Comparison of ENCODE assay signal across 8 cellular contexts in genomic region chr4:54657556-54658313, GRCh38. TPM values are rescaled to one million over a fixed set of nuclear protein-coding genes. Genes with fewer than 3 reads are reported as not detected.
DNase-seq lines count a peak whose midpoint lies in the region; ATAC-seq and TF ChIP-seq lines count a peak whose summit lies in the region.

Gene KIT, plus strand, starts transcription at chr4:54657957. Its CDS starts 58 bp downstream, at chr4:54658015.

- peak within 1 kb of the TSS in 1 of 2 donors; percentile 66 for H3K27ac Mint-ChIP-seq in natural killer cell

- no peaks in the 10 kb centered on the region for H3K27me3 ChIP-seq in uterus

- peak within 1 kb of the TSS; percentile 55 for H3K4me3 ChIP-seq in fibroblast of pulmonary artery (replicated peaks; ENCODE audit: low read depth, low read length)
- peak within 1 kb of the TSS; percentile 35 to 55 for H3K4me3 ChIP-seq in uterus

- no peaks in the 10 kb centered on the region for H3K9me3 Mint-ChIP-seq in activated T-cell treated with anti-CD3 and anti-CD28 coated beads, Interleukin-2, amount 50 U/mL, for 4 hours
- H3K9me3 Mint-ChIP-seq in natural killer cell = no peaks in the 10 kb centered on the region

- no peaks in the 10 kb centered on the region for H3K36me3 ChIP-seq in uterus

- TF ChIP-seq POLR2A in uterus (IDR thresholded peaks at IDR 0.05) = peak in 1 of 2 donors; percentile 30

- intact Hi-C loops in natural killer cell (cut with micrococcal nuclease) (no loop called here), uterus (cut with DNase I; ENCODE audit: low total_unique reads) (no loop called here)

- DNase-seq in activated CD4-positive, CD25-positive, alpha-beta regulatory T cell (lab: John Stamatoyannopoulos, UW) = no peak
- DNase-seq in NCI-H2171 treated with DMSO at 0.1 percent for 48 hours (lab: John Stamatoyannopoulos, UW) (peak; percentile 75), fibroblast of pulmonary artery (ENCODE audit: low read depth) (peak; percentile 15), natural killer cell (peak; percentile 28), uterus (peak; percentile 41 to 55)
- peak; percentile 9 for DNase-seq in activated T-cell treated with anti-CD3 and anti-CD28 coated beads, Interleukin-2, amount 50 U/mL, for 4 hours

- peaks cover 17% of the 10 kb centered on the region for H3K4me1 Mint-ChIP-seq in activated T-cell treated with anti-CD3 and anti-CD28 coated beads, Interleukin-2, amount 50 U/mL, for 4 hours (ENCODE audit: low read depth)
- peaks cover 17 to 43% of the 10 kb centered on the region in 2 donors for H3K4me1 Mint-ChIP-seq in natural killer cell

- H3K4me1 ChIP-seq in uterus = no peaks in the 10 kb centered on the region

- no peaks in the 10 kb centered on the region for H3K36me3 Mint-ChIP-seq in activated T-cell treated with anti-CD3 and anti-CD28 coated beads, Interleukin-2, amount 50 U/mL, for 4 hours (ENCODE audit: insufficient read depth)
- H3K36me3 Mint-ChIP-seq in natural killer cell = peaks cover 9% of the 10 kb centered on the region

- peaks cover 63% of the 10 kb centered on the region for H3K27me3 Mint-ChIP-seq in activated T-cell treated with anti-CD3 and anti-CD28 coated beads, Interleukin-2, amount 50 U/mL, for 4 hours (ENCODE audit: low read depth)
- peaks cover 34 to 41% of the 10 kb centered on the region in 2 donors for H3K27me3 Mint-ChIP-seq in natural killer cell (ENCODE audit: low read depth in 2 of 2)

- H3K27ac ChIP-seq in uterus = peak within 1 kb of the TSS; percentile 38 to 40

- TF ChIP-seq CTCF in fibroblast of pulmonary artery (IDR thresholded peaks at IDR 0.05; ENCODE audit: low read length, missing control alignments) = no peak
- TF ChIP-seq CTCF in natural killer cell (IDR thresholded peaks at IDR 0.05) = no peak
- TF ChIP-seq CTCF in uterus (IDR thresholded peaks at IDR 0.05) = no peak

- ATAC-seq in activated CD4-positive, CD25-positive, alpha-beta regulatory T cell treated with anti-CD3 and anti-CD28 coated beads, Interleukin-2, amount 50 U/mL, for 24 hours = peak; percentile 22 to 25
- ATAC-seq in activated T-cell treated with anti-CD3 and anti-CD28 coated beads, Interleukin-2, amount 50 U/mL, for 4 hours = peak; percentile 45 to 53
- ATAC-seq in natural killer cell (peak; percentile 53 to 67 (median 67)), HG03045 (IDR thresholded peaks at IDR 0.05; ENCODE audit: unreplicated experiment) (no peak)

- peak within 1 kb of the TSS; percentile 71 for H3K4me3 Mint-ChIP-seq in activated T-cell treated with anti-CD3 and anti-CD28 coated beads, Interleukin-2, amount 50 U/mL, for 4 hours
- peak within 1 kb of the TSS; percentile 89 for H3K4me3 Mint-ChIP-seq in natural killer cell

- H3K9me3 ChIP-seq in uterus = no peaks in the 10 kb centered on the region

RNA-seq across cellular contexts. Expression of gene KIT, which starts in this region (rescaled TPM):
- under 1 TPM; 0.28 to 0.65 (median 0.32) TPM for total RNA-seq in activated T-cell treated with anti-CD3 and anti-CD28 coated beads, Interleukin-2, amount 50 U/mL, for 4 hours
- 1 to 10 TPM; 2.0 to 6.6 (median 3.2) TPM for total RNA-seq in natural killer cell
- total RNA-seq in uterus = 10 to 100 TPM in 3 of 4 donors, 1 to 10 TPM in 1; 6.4 to 69.9 (median 40.3) TPM

Comparison
In these comparisons a context has a peak if more than half of its experiments do, and no peak if none do; other contexts are left out.
1. Peak in DNase-seq and ATAC-seq in activated T-cell treated with anti-CD3 and anti-CD28 coated beads, Interleukin-2, amount 50 U/mL, for 4 hours; RNA of the gene not detected or under 1 TPM.
2. DNase-seq: peak in NCI-H2171 treated with DMSO at 0.1 percent for 48 hours (single experiment), fibroblast of pulmonary artery (single experiment), natural killer cell (single experiment) and uterus (2 of 2); none in activated CD4-positive, CD25-positive, alpha-beta regulatory T cell (0 of 4).